Comparison of ENCODE assay signal across 29 cellular contexts in genomic region chr9:79944991-79945390, GRCh38.
DNase-seq lines count a peak whose midpoint lies in the region; ATAC-seq and TF ChIP-seq lines count a peak whose summit lies in the region.
"Had no signal": no experiment of that assay in that cellular context is flagged by ENCODE, and none has a peak within 500 bp of the region (broad histone marks: within the 10 kb centered on the region; RNA-seq: fewer than 3 reads in every experiment).

No MANE protein-coding gene starts in this region.

- H3K9ac ChIP-seq in DND-41 (ENCODE audit: low read depth, low read length), result no peak overlapping the region
- no peak overlapping the region for H3K9ac ChIP-seq in PC-3 (ENCODE audit: low read length)
- H3K9ac ChIP-seq: BLaER1 had no signal

- H3K27ac ChIP-seq in DND-41 (ENCODE audit: low read length), result no peak overlapping the region
- no peak overlapping the region for H3K27ac ChIP-seq in PC-3 (ENCODE audit: low read length)
- H3K27ac ChIP-seq: BLaER1, heart right ventricle, psoas muscle, transverse colon had no signal

- H3K9me3 Mint-ChIP-seq in naive thymus-derived CD8-positive, alpha-beta T cell, result no peaks in the 10 kb centered on the region
- H3K9me3 Mint-ChIP-seq: activated naive CD4-positive, alpha-beta T cell treated with anti-CD3 and anti-CD28 coated beads for 36 hours; activated T-helper 1 cell treated with anti-CD3 and anti-CD28 coated beads, Interleukin-12 subunit alpha, Interleukin-12 subunit beta, Interleukin-2, Interleukin-4 antibody, amounts not matched to agents 30 ng/mL and 10 ng/mL and 1 ng/mL, durations not matched to agents 14 hours and 24 hours and 36 hours; endodermal cell; T-cell had no signal

- ATAC-seq in DND-41 (ENCODE audit: insufficient read depth, low read depth) (peak; percentile 35; the same call in 1 of the 3 replicates), PC-3 (peak; percentile 22), HG03039 (IDR thresholded peaks at IDR 0.05; ENCODE audit: unreplicated experiment) (no peak), sciatic nerve (no peak)
- peak; percentile 35 to 45 for ATAC-seq in naive thymus-derived CD8-positive, alpha-beta T cell
- ATAC-seq: esophagus mucosa, heart right ventricle, psoas muscle, T-cell had no signal

- H3K79me2 ChIP-seq in DND-41 (ENCODE audit: insufficient read depth, low read length) (no peaks in the 10 kb centered on the region), PC-3 (ENCODE audit: low read length) (no peaks in the 10 kb centered on the region)

- DNase-seq in A172 (ENCODE audit: low spot score) (peak; percentile 10), DND-41 (no peak), PC-3 (no peak), HPDE6-E6E7 (ENCODE audit: extremely low spot score) (no peak), sciatic nerve (ENCODE audit: low spot score) (no peak), dermis blood vessel endothelial cell (no peak)
- DNase-seq in naive thymus-derived CD8-positive, alpha-beta T cell, result peak in 3 of 10 donors; percentile 5 to 32 (median 12)
- DNase-seq: ACHN; activated CD4-positive, alpha-beta T cell treated with anti-CD3 and anti-CD28 coated beads, Interleukin-2, amount 50 U/mL, for 48 hours; activated naive CD4-positive, alpha-beta T cell treated with anti-CD3 and anti-CD28 coated beads for 36 hours; anterior cingulate cortex; Calu3; cortex of kidney; endodermal cell; foreskin melanocyte; GOT3; heart right ventricle; NCI-H1105; NCI-H1930; NCI-H526; psoas muscle; SIG-M5; T-cell; transverse colon had no signal

- H3K27ac Mint-ChIP-seq in naive thymus-derived CD8-positive, alpha-beta T cell, result no peak overlapping the region
- H3K27ac Mint-ChIP-seq: activated naive CD4-positive, alpha-beta T cell treated with anti-CD3 and anti-CD28 coated beads for 36 hours; activated T-helper 1 cell treated with anti-CD3 and anti-CD28 coated beads, Interleukin-12 subunit alpha, Interleukin-12 subunit beta, Interleukin-2, Interleukin-4 antibody, amounts not matched to agents 30 ng/mL and 10 ng/mL and 1 ng/mL, durations not matched to agents 14 hours and 24 hours and 36 hours; endodermal cell; IgD-negative memory B cell; T-cell had no signal

- no peaks in the 10 kb centered on the region for H3K4me1 Mint-ChIP-seq in naive thymus-derived CD8-positive, alpha-beta T cell
- H3K4me1 Mint-ChIP-seq: endodermal cell, T-cell had no signal

- CTCF ChIA-PET in PC-3 (lab: Charles Lee), result no interaction called here

- H3K4me2 ChIP-seq in DND-41 (ENCODE audit: insufficient read depth, low read length) (no peak overlapping the region), PC-3 (ENCODE audit: low read length) (no peak overlapping the region)
- H3K4me2 ChIP-seq: BLaER1 had no signal

- H2AFZ ChIP-seq in DND-41 (ENCODE audit: low read depth, low read length) (no peak overlapping the region), PC-3 (ENCODE audit: low read length) (no peak overlapping the region)

- H3K27me3 Mint-ChIP-seq in naive thymus-derived CD8-positive, alpha-beta T cell, result no peaks in the 10 kb centered on the region
- H3K27me3 Mint-ChIP-seq: IgD-negative memory B cell, T-cell had no signal

- H4K20me1 ChIP-seq in DND-41 (ENCODE audit: insufficient read depth, low read length) (no peaks in the 10 kb centered on the region), PC-3 (ENCODE audit: low read length) (no peaks in the 10 kb centered on the region)
- H4K20me1 ChIP-seq: BLaER1 had no signal

- H3K4me1 ChIP-seq in DND-41 (ENCODE audit: insufficient read depth, low read length), result no peaks in the 10 kb centered on the region
- H3K4me1 ChIP-seq in PC-3 (ENCODE audit: insufficient read depth, low read length), result peaks cover 9% of the 10 kb centered on the region; the same call in 1 of the 2 replicates
- H3K4me1 ChIP-seq: psoas muscle had no signal

- H3K27me3 ChIP-seq in DND-41 (ENCODE audit: insufficient read depth, low read length, poor library complexity), result no peaks in the 10 kb centered on the region
- H3K27me3 ChIP-seq in PC-3 (ENCODE audit: low read length), result no peaks in the 10 kb centered on the region
- H3K27me3 ChIP-seq: BLaER1, heart right ventricle, transverse colon had no signal

- TF ChIP-seq CTCF in DND-41 (IDR thresholded peaks at IDR 0.05; ENCODE audit: borderline replicate concordance, extremely low read depth, low read length, poor library complexity, severe bottlenecking), result peak; percentile 18
- TF ChIP-seq CTCF in PC-3 (conservative IDR thresholded peaks at IDR 0.05; ENCODE audit: low read depth, low read length), result 0 out of 2 replicates have a peak, but pooled peaks have one; percentile 11

- intact Hi-C loops in PC-3 (cut with micrococcal nuclease), result loop anchor here (2.0 to 10.0 kb wide), 2 partner anchors 374 to 470 kb away; partner anchors contain the start of gene TLE4
- intact Hi-C loops in sciatic nerve (cut with DNase I), result no loop called here

- H3K36me3 ChIP-seq in DND-41 (ENCODE audit: insufficient read depth, low read length), result no peaks in the 10 kb centered on the region
- no peaks in the 10 kb centered on the region for H3K36me3 ChIP-seq in PC-3 (ENCODE audit: low read depth, low read length)
- H3K36me3 ChIP-seq: BLaER1, heart right ventricle, transverse colon had no signal

- H3K9me3 ChIP-seq in DND-41 (ENCODE audit: insufficient read depth, low read length, severe bottlenecking) (no peaks in the 10 kb centered on the region), PC-3 (ENCODE audit: low read length) (no peaks in the 10 kb centered on the region)
- H3K9me3 ChIP-seq: heart right ventricle, psoas muscle, transverse colon had no signal

- H3K36me3 Mint-ChIP-seq in naive thymus-derived CD8-positive, alpha-beta T cell, result no peaks in the 10 kb centered on the region
- H3K36me3 Mint-ChIP-seq: IgD-negative memory B cell, T-cell had no signal

- H3F3A ChIP-seq in PC-3 (ENCODE audit: low read length, unreplicated experiment), result no peaks in the 10 kb centered on the region

- BruUV-seq in PC-3 (replicated peaks; lab: Mats Ljungman, UMichigan), result no TSS peak

- H3K9me2 ChIP-seq in PC-3 (replicated peaks; ENCODE audit: low read length), result no peaks in the 10 kb centered on the region

- H3K4me3 ChIP-seq in DND-41 (ENCODE audit: low read depth in 1 of 2, low read length in 2 of 2), result no peak overlapping the region
- H3K4me3 ChIP-seq in PC-3 (ENCODE audit: low read length), result no peak overlapping the region
- H3K4me3 ChIP-seq: BLaER1, heart right ventricle, psoas muscle, transverse colon had no signal

- POLR2A ChIA-PET in PC-3 (lab: Charles Lee; ENCODE audit: unreplicated experiment), result no interaction called here
- POLR2A ChIA-PET in naive thymus-derived CD8-positive, alpha-beta T cell (lab: Charles Lee), result no interaction called here

- no peak overlapping the region for H3K4me3 Mint-ChIP-seq in naive thymus-derived CD8-positive, alpha-beta T cell
- H3K4me3 Mint-ChIP-seq: activated naive CD4-positive, alpha-beta T cell treated with anti-CD3 and anti-CD28 coated beads for 36 hours; activated T-helper 1 cell treated with anti-CD3 and anti-CD28 coated beads, Interleukin-12 subunit alpha, Interleukin-12 subunit beta, Interleukin-2, Interleukin-4 antibody, amounts not matched to agents 30 ng/mL and 10 ng/mL and 1 ng/mL, durations not matched to agents 14 hours and 24 hours and 36 hours; endodermal cell; IgD-negative memory B cell; T-cell had no signal

Comparison
In these comparisons a context has a peak if more than half of its experiments do, and no peak if none do; other contexts are left out.
1. ATAC-seq: peak in DND-41 (single experiment), PC-3 (single experiment) and naive thymus-derived CD8-positive, alpha-beta T cell (2 of 2); none in HG03039 (single experiment) and sciatic nerve (single experiment).